1 cellular context compared by ENCODE assay signal in the genomic region with DNA sequence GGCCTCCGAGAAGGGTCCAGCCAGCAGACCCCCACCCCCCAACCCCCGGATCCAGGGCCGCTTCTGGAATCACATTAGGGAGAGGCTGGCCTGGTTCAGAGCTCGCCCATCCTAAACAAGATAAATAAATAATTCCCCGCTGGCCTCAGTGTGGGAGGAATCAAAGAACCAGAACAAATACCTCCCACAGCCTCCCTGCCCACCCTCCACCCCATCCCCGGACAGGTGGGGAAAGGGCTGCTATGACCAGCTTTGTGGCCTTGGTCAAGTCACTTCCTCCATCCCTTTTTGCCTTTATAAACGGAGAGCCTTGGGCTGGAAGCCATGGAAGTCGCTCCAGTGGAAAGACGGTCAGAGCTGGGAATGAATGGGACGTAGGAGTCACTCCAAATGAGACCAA.
TF ChIP-seq lines count a peak whose summit lies in the region.

No MANE protein-coding gene starts in this region.

TF ChIP-seq in HepG2, 621 proteins besides CTCF, POLR2A, EP300 and RAD21 (continued from another document):
- TF ChIP-seq, protein P1, sequence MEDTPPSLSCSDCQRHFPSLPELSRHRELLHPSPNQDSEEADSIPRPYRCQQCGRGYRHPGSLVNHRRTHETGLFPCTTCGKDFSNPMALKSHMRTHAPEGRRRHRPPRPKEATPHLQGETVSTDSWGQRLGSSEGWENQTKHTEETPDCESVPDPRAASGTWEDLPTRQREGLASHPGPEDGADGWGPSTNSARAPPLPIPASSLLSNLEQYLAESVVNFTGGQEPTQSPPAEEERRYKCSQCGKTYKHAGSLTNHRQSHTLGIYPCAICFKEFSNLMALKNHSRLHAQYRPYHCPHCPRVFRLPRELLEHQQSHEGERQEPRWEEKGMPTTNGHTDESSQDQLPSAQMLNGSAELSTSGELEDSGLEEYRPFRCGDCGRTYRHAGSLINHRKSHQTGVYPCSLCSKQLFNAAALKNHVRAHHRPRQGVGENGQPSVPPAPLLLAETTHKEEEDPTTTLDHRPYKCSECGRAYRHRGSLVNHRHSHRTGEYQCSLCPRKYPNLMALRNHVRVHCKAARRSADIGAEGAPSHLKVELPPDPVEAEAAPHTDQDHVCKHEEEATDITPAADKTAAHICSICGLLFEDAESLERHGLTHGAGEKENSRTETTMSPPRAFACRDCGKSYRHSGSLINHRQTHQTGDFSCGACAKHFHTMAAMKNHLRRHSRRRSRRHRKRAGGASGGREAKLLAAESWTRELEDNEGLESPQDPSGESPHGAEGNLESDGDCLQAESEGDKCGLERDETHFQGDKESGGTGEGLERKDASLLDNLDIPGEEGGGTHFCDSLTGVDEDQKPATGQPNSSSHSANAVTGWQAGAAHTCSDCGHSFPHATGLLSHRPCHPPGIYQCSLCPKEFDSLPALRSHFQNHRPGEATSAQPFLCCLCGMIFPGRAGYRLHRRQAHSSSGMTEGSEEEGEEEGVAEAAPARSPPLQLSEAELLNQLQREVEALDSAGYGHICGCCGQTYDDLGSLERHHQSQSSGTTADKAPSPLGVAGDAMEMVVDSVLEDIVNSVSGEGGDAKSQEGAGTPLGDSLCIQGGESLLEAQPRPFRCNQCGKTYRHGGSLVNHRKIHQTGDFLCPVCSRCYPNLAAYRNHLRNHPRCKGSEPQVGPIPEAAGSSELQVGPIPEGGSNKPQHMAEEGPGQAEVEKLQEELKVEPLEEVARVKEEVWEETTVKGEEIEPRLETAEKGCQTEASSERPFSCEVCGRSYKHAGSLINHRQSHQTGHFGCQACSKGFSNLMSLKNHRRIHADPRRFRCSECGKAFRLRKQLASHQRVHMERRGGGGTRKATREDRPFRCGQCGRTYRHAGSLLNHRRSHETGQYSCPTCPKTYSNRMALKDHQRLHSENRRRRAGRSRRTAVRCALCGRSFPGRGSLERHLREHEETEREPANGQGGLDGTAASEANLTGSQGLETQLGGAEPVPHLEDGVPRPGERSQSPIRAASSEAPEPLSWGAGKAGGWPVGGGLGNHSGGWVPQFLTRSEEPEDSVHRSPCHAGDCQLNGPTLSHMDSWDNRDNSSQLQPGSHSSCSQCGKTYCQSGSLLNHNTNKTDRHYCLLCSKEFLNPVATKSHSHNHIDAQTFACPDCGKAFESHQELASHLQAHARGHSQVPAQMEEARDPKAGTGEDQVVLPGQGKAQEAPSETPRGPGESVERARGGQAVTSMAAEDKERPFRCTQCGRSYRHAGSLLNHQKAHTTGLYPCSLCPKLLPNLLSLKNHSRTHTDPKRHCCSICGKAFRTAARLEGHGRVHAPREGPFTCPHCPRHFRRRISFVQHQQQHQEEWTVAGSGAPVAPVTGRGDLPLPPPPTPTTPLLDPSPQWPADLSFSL (CRISPR knock-in tag; IDR thresholded peaks at IDR 0.05), result no peak
